In genomic region chr3:8239718-8240698, GRCh38 we compare ENCODE assay signal across 9 cellular contexts.
DNase-seq lines count a peak whose midpoint lies in the region; ATAC-seq and TF ChIP-seq lines count a peak whose summit lies in the region.
"Had no signal": no experiment of that assay in that cellular context is flagged by ENCODE, and none has a peak within 500 bp of the region (broad histone marks: within the 10 kb centered on the region; RNA-seq: fewer than 3 reads in every experiment).

No MANE protein-coding gene starts in this region.

- intact Hi-C loops in lower lobe of right lung (cut with DNase I) (no loop called here), transverse colon (cut with DNase I; ENCODE audit: low total_unique reads) (no loop called here)

- H3K36me3 ChIP-seq in SJCRH30 = no peaks in the 10 kb centered on the region
- H3K36me3 ChIP-seq in lower lobe of right lung = no peaks in the 10 kb centered on the region
- H3K36me3 ChIP-seq in transverse colon = no peaks in the 10 kb centered on the region
- H3K36me3 ChIP-seq: BLaER1 treated with 17β-estradiol and CSF1 and Interleukin-3, amounts not matched to agents 10 nM and 100 nM had no signal

- H3K4me1 ChIP-seq in SJCRH30 = no peaks in the 10 kb centered on the region
- peaks cover 14% of the 10 kb centered on the region for H3K4me1 ChIP-seq in lower lobe of right lung
- no peaks in the 10 kb centered on the region for H3K4me1 ChIP-seq in transverse colon
- H3K4me1 ChIP-seq: BLaER1 treated with 17β-estradiol and CSF1 and Interleukin-3, amounts not matched to agents 10 nM and 100 nM had no signal

- peak; percentile 95 for ATAC-seq in GM21723 (IDR thresholded peaks at IDR 0.05; ENCODE audit: unreplicated experiment)
- ATAC-seq in lower lobe of right lung = peak; percentile 72 to 86

- WGBS in transverse colon (ENCODE audit: low coverage in 1 of 2), 2 donors = 72 to 73% methylated on average over 3 to 4 of the region's 4 CpGs

- H3K4me3 ChIP-seq in SJCRH30 (no peak overlapping the region), choroid plexus epithelial cell (ENCODE audit: low read depth, low read length) (no peak overlapping the region), lower lobe of right lung (no peak overlapping the region), transverse colon (no peak overlapping the region)
- H3K4me3 ChIP-seq: BLaER1 treated with 17β-estradiol and CSF1 and Interleukin-3, amounts not matched to agents 10 nM and 100 nM had no signal

- H3K27ac ChIP-seq in SJCRH30 = no peak overlapping the region
- no peak overlapping the region for H3K27ac ChIP-seq in lower lobe of right lung
- H3K27ac ChIP-seq in transverse colon = no peak overlapping the region
- H3K27ac ChIP-seq: BLaER1 treated with 17β-estradiol and CSF1 and Interleukin-3, amounts not matched to agents 10 nM and 100 nM had no signal

- TF ChIP-seq CTCF in choroid plexus epithelial cell (conservative IDR thresholded peaks at IDR 0.05; ENCODE audit: low read depth, low read length) (peak; percentile 88), lower lobe of right lung (IDR thresholded peaks at IDR 0.05) (peak; percentile 80), transverse colon (IDR thresholded peaks at IDR 0.05) (peak; percentile 56 to 79 (median 65))

- DNase-seq in NCI-H1417 (lab: John Stamatoyannopoulos, UW) (peak in 2 of 3 experiments; percentile 12 to 49), NCI-H1417 treated with DMSO at 0.1 percent for 48 hours (lab: John Stamatoyannopoulos, UW) (no peak), HS-5 (ENCODE audit: low read depth) (peak; percentile 10), SJCRH30 (peak; percentile 38 to 76), choroid plexus epithelial cell (ENCODE audit: low read depth) (peak; percentile 78), lower lobe of right lung (no peak), transverse colon (peak; percentile 9)

- in situ Hi-C loops in transverse colon (cut with MboI; ENCODE audit: low pct_ligation_motif_present in 1 of 4, low pct_unique_long_range_greater_than_20kb in 1 of 4, low sequenced_read_pairs in 3 of 4) = no loop called here

- TF ChIP-seq EP300 in transverse colon (IDR thresholded peaks at IDR 0.05; ENCODE audit: low read depth) = no peak

- no peak for TF ChIP-seq POLR2A in transverse colon (IDR thresholded peaks at IDR 0.05)

- H3K9me3 ChIP-seq in SJCRH30 (replicated peaks) (no peaks in the 10 kb centered on the region), lower lobe of right lung (peaks cover 11% of the 10 kb centered on the region), transverse colon (peaks cover 0 to 3% of the 10 kb centered on the region in 2 donors)

- H3K27me3 ChIP-seq in SJCRH30 = no peaks in the 10 kb centered on the region
- H3K27me3 ChIP-seq in lower lobe of right lung (ENCODE audit: low read depth) = no peaks in the 10 kb centered on the region
- H3K27me3 ChIP-seq in transverse colon = no peaks in the 10 kb centered on the region
- H3K27me3 ChIP-seq: BLaER1 treated with 17β-estradiol and CSF1 and Interleukin-3, amounts not matched to agents 10 nM and 100 nM had no signal

Comparison
In these comparisons a context has a peak if more than half of its experiments do, and no peak if none do; other contexts are left out.
1. DNase-seq: peak in NCI-H1417 (2 of 3), HS-5 (single experiment), SJCRH30 (2 of 2), choroid plexus epithelial cell (single experiment) and transverse colon (single experiment); none in NCI-H1417 treated with DMSO at 0.1 percent for 48 hours (single experiment) and lower lobe of right lung (single experiment).
2. Peak in every context shown above with its lines, with median percentiles within 50 percentile points of each other: CTCF ChIP-seq.